In the genomic region with DNA sequence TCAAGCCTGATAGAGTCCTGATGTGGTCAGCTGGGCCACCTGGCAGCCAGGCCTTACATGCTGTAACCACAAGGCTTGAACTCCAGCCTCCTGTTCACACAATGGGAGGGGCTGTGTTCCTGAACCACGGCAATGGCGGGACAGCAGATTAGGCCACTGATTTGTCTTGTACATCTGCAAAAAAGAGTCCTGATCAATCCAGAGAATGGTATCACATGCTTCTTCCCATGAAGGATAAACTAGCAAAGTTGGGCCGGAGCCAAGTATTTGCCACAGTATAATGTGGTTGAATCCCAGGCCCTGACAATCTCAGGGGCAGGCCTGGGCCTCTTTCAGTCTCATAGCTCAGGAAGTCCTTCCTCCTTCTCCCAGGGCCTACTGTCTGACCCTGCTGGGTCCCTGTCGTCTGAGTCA, we compare ENCODE assay signal across 14 cellular contexts.
DNase-seq lines count a peak whose midpoint lies in the region; ATAC-seq and TF ChIP-seq lines count a peak whose summit lies in the region.
"Had no signal": no experiment of that assay in that cellular context is flagged by ENCODE, and none has a peak within 500 bp of the region (broad histone marks: within the 10 kb centered on the region; RNA-seq: fewer than 3 reads in every experiment).

No MANE protein-coding gene starts in this region.

- H3K9ac ChIP-seq in DND-41 (ENCODE audit: low read depth, low read length), result no peak overlapping the region

- no peak for TF ChIP-seq CTCF in DND-41 (IDR thresholded peaks at IDR 0.05; ENCODE audit: borderline replicate concordance, extremely low read depth, low read length, poor library complexity, severe bottlenecking)
- no peak for TF ChIP-seq CTCF in astrocyte of the cerebellum (IDR thresholded peaks at IDR 0.05; ENCODE audit: low read depth, low read length, missing control alignments)

- in situ Hi-C loops in astrocyte of the cerebellum (cut with HindIII; ENCODE audit: low sequenced_read_pairs), result no loop called here

- no peaks in the 10 kb centered on the region for H3K4me1 Mint-ChIP-seq in stimulated activated naive CD8-positive, alpha-beta T cell treated with anti-CD3 and anti-CD28 coated beads, Interleukin-15, amount 100 ng/mL, for 72 hours
- H3K4me1 Mint-ChIP-seq: CD4-positive, CD25-positive, alpha-beta regulatory T cell had no signal

- no peaks in the 10 kb centered on the region for H3K9me3 ChIP-seq in DND-41 (ENCODE audit: insufficient read depth, low read length, severe bottlenecking)
- H3K9me3 ChIP-seq: ascending aorta had no signal

- H4K20me1 ChIP-seq in DND-41 (ENCODE audit: insufficient read depth, low read length), result no peaks in the 10 kb centered on the region

- no peaks in the 10 kb centered on the region for H3K79me2 ChIP-seq in DND-41 (ENCODE audit: insufficient read depth, low read length)

- no peaks in the 10 kb centered on the region for H3K27me3 Mint-ChIP-seq in stimulated activated naive CD8-positive, alpha-beta T cell treated with anti-CD3 and anti-CD28 coated beads, Interleukin-15, amount 100 ng/mL, for 72 hours
- H3K27me3 Mint-ChIP-seq: CD4-positive, CD25-positive, alpha-beta regulatory T cell had no signal

- H2AFZ ChIP-seq in DND-41 (ENCODE audit: low read depth, low read length), result no peak overlapping the region

- H3K27me3 ChIP-seq in DND-41 (ENCODE audit: insufficient read depth, low read length, poor library complexity), result no peaks in the 10 kb centered on the region
- H3K27me3 ChIP-seq: ascending aorta had no signal

- no peak overlapping the region for H3K27ac ChIP-seq in DND-41 (ENCODE audit: low read length)
- H3K27ac ChIP-seq: ascending aorta had no signal

- H3K4me1 ChIP-seq in DND-41 (ENCODE audit: insufficient read depth, low read length), result no peaks in the 10 kb centered on the region
- H3K4me1 ChIP-seq: ascending aorta had no signal

- DNase-seq in DND-41 (peak; percentile 54), LHCN-M2 (ENCODE audit: low read depth) (peak; percentile 43), astrocyte of the cerebellum (ENCODE audit: low read depth) (peak; percentile 53), kidney tubule cell (ENCODE audit: low spot score) (peak; percentile 61), NCI-H2227 (lab: John Stamatoyannopoulos, UW; ENCODE audit: unreplicated experiment) (no peak), activated T-cell treated with anti-CD3 and anti-CD28 coated beads for 4 hours (no peak)
- DNase-seq in stimulated activated naive CD8-positive, alpha-beta T cell treated with anti-CD3 and anti-CD28 coated beads, Interleukin-15, amount 100 ng/mL, for 72 hours, result no peak
- DNase-seq: CD4-positive, CD25-positive, alpha-beta regulatory T cell; HFFc6; left colon; NCI-H1436 had no signal

- no peaks in the 10 kb centered on the region for H3K36me3 ChIP-seq in DND-41 (ENCODE audit: insufficient read depth, low read length)
- H3K36me3 ChIP-seq: ascending aorta had no signal

- no peak overlapping the region for H3K4me3 ChIP-seq in DND-41 (ENCODE audit: low read depth in 1 of 2, low read length in 2 of 2)
- H3K4me3 ChIP-seq in astrocyte of the cerebellum (ENCODE audit: low read depth, low read length), result no peak overlapping the region
- H3K4me3 ChIP-seq: ascending aorta had no signal

- ATAC-seq in DND-41 (ENCODE audit: insufficient read depth, low read depth) (peak; percentile 82), GM18909 (IDR thresholded peaks at IDR 0.05; ENCODE audit: poor library complexity, unreplicated experiment) (no peak)
- no peak for ATAC-seq in stimulated activated naive CD8-positive, alpha-beta T cell treated with anti-CD3 and anti-CD28 coated beads, Interleukin-15, amount 100 ng/mL, for 72 hours
- ATAC-seq: left colon had no signal

- no peak overlapping the region for H3K4me2 ChIP-seq in DND-41 (ENCODE audit: insufficient read depth, low read length)

- H3K27ac Mint-ChIP-seq in stimulated activated naive CD8-positive, alpha-beta T cell treated with anti-CD3 and anti-CD28 coated beads, Interleukin-15, amount 100 ng/mL, for 72 hours, result no peak overlapping the region
- H3K27ac Mint-ChIP-seq: CD4-positive, CD25-positive, alpha-beta regulatory T cell; HFFc6; T-helper 2 cell treated with Interferon-gamma antibody and Interleukin-4, amounts not matched to agents 5 μg/mL and 100 μg/mL, for 36 hours had no signal

- no peaks in the 10 kb centered on the region for H3K9me3 Mint-ChIP-seq in stimulated activated naive CD8-positive, alpha-beta T cell treated with anti-CD3 and anti-CD28 coated beads, Interleukin-15, amount 100 ng/mL, for 72 hours

- no peak overlapping the region for H3K4me3 Mint-ChIP-seq in stimulated activated naive CD8-positive, alpha-beta T cell treated with anti-CD3 and anti-CD28 coated beads, Interleukin-15, amount 100 ng/mL, for 72 hours
- H3K4me3 Mint-ChIP-seq: CD4-positive, CD25-positive, alpha-beta regulatory T cell; HFFc6; T-helper 2 cell treated with Interferon-gamma antibody and Interleukin-4, amounts not matched to agents 5 μg/mL and 100 μg/mL, for 36 hours had no signal

Comparison
In these comparisons a context has a peak if more than half of its experiments do, and no peak if none do; other contexts are left out.
1. DNase-seq: peak in DND-41 (single experiment), LHCN-M2 (single experiment), astrocyte of the cerebellum (single experiment) and kidney tubule cell (single experiment); none in NCI-H2227 (single experiment), stimulated activated naive CD8-positive, alpha-beta T cell treated with anti-CD3 and anti-CD28 coated beads, Interleukin-15, amount 100 ng/mL, for 72 hours (0 of 2) and activated T-cell treated with anti-CD3 and anti-CD28 coated beads for 4 hours (single experiment).